In genomic region chr11:9753031-9753430, GRCh38 we compare ENCODE assay signal across 12 cellular contexts.
DNase-seq lines count a peak whose midpoint lies in the region; ATAC-seq and TF ChIP-seq lines count a peak whose summit lies in the region.
"Had no signal": no experiment of that assay in that cellular context is flagged by ENCODE, and none has a peak within 500 bp of the region (broad histone marks: within the 10 kb centered on the region; RNA-seq: fewer than 3 reads in every experiment).

No MANE protein-coding gene starts in this region.

- no peak for TF ChIP-seq POLR2A in prostate gland (IDR thresholded peaks at IDR 0.05)

- H3K4me3 Mint-ChIP-seq in activated CD4-positive, alpha-beta T cell treated with anti-CD3 and anti-CD28 coated beads for 36 hours = no peak overlapping the region
- no peak overlapping the region for H3K4me3 Mint-ChIP-seq in osteocyte (ENCODE audit: unreplicated experiment)

- no peaks in the 10 kb centered on the region for H3K9me3 ChIP-seq in mammary epithelial cell (replicated peaks; ENCODE audit: insufficient read depth, low read length)
- H3K9me3 ChIP-seq in effector memory CD4-positive, alpha-beta T cell (ENCODE audit: control insufficient read depth, low read length) = no peaks in the 10 kb centered on the region
- H3K9me3 ChIP-seq in prostate gland = no peaks in the 10 kb centered on the region
- H3K9me3 ChIP-seq: pancreas had no signal

- 17% methylated on average over 3 of the region's 3 CpGs for WGBS in mammary epithelial cell (ENCODE audit: low coverage, missing lambda C conversion rate)
- WGBS in prostate gland = 71% methylated on average over 3 of the region's 3 CpGs

- peaks cover 5% of the 10 kb centered on the region for H3K36me3 ChIP-seq in mammary epithelial cell (ENCODE audit: insufficient read depth, low read length)
- H3K36me3 ChIP-seq in effector memory CD4-positive, alpha-beta T cell (ENCODE audit: control insufficient read depth, insufficient read depth, low read length) = no peaks in the 10 kb centered on the region
- no peaks in the 10 kb centered on the region for H3K36me3 ChIP-seq in prostate gland
- H3K36me3 ChIP-seq: cardiac muscle cell had no signal

- H3K36me3 Mint-ChIP-seq in activated CD4-positive, alpha-beta T cell treated with anti-CD3 and anti-CD28 coated beads for 36 hours (ENCODE audit: low read depth) = no peaks in the 10 kb centered on the region
- peaks cover 21% of the 10 kb centered on the region for H3K36me3 Mint-ChIP-seq in osteocyte (ENCODE audit: unreplicated experiment)

- intact Hi-C loops in activated CD4-positive, alpha-beta T cell treated with anti-CD3 and anti-CD28 coated beads for 36 hours (cut with DNase I, micrococcal nuclease) = no loop called here
- intact Hi-C loops in mammary epithelial cell (cut with micrococcal nuclease) = loop anchor here (10.0 kb wide), 3 partner anchors 372 to 772 kb away; no protein-coding TSS in a partner anchor
- intact Hi-C loops in prostate gland (cut with DNase I) = no loop called here

- peaks cover 63% of the 10 kb centered on the region for H3K4me1 ChIP-seq in mammary epithelial cell (ENCODE audit: insufficient read depth, low read length)
- peaks cover 5% of the 10 kb centered on the region for H3K4me1 ChIP-seq in effector memory CD4-positive, alpha-beta T cell (ENCODE audit: control insufficient read depth, insufficient read depth, low read length, poor library complexity, severe bottlenecking)
- H3K4me1 ChIP-seq in prostate gland (replicated peaks) = no peaks in the 10 kb centered on the region
- H3K4me1 ChIP-seq: pancreas had no signal

- no peaks in the 10 kb centered on the region for H3K9me3 Mint-ChIP-seq in activated CD4-positive, alpha-beta T cell treated with anti-CD3 and anti-CD28 coated beads for 36 hours (ENCODE audit: low read depth)
- H3K9me3 Mint-ChIP-seq in osteocyte (ENCODE audit: unreplicated experiment) = no peaks in the 10 kb centered on the region

- BruUV-seq in mammary epithelial cell (replicated peaks; lab: Mats Ljungman, UMichigan) = no TSS peak

- POLR2A ChIA-PET in activated CD4-positive, alpha-beta T cell treated with anti-CD3 and anti-CD28 coated beads for 36 hours (lab: Charles Lee) = interaction anchor here (0.7 kb wide), 3 partner anchors 151 to 635 kb away, joined by 3 read pairs; no protein-coding TSS in a partner anchor

- in situ Hi-C loops in mammary epithelial cell (cut with MboI; ENCODE audit: low sequenced_read_pairs in 2 of 2) = loop anchor here in 1 of 2 donors (10.0 to 25.0 kb wide), 2 partner anchors 222 to 559 kb away; partner anchors contain the start of gene ADM

- H3K4me3 ChIP-seq in mammary epithelial cell (replicated peaks in 1 of 3; ENCODE audit: insufficient read depth in 1 of 3, low read depth in 2 of 3, low read length in 3 of 3) = no peak overlapping the region
- no peak overlapping the region for H3K4me3 ChIP-seq in effector memory CD4-positive, alpha-beta T cell (ENCODE audit: insufficient read depth, low read depth, low read length, poor library complexity, severe bottlenecking)
- no peak overlapping the region for H3K4me3 ChIP-seq in prostate gland
- H3K4me3 ChIP-seq: cardiac muscle cell, pancreas had no signal

- peak overlapping the region; percentile 72 for H3K27ac Mint-ChIP-seq in activated CD4-positive, alpha-beta T cell treated with anti-CD3 and anti-CD28 coated beads for 36 hours
- H3K27ac Mint-ChIP-seq in osteocyte (ENCODE audit: unreplicated experiment) = peak overlapping the region; percentile 85

- TF ChIP-seq CTCF in mammary epithelial cell (conservative IDR thresholded peaks at IDR 0.05 in 1 of 2, IDR thresholded peaks at IDR 0.05 in 1 of 2; ENCODE audit: extremely low read depth in 1 of 2, insufficient read depth in 1 of 2, low read depth in 1 of 2, low read length in 2 of 2) = no peak
- no peak for TF ChIP-seq CTCF in osteocyte (IDR thresholded peaks at IDR 0.05)
- no peak for TF ChIP-seq CTCF in prostate gland (IDR thresholded peaks at IDR 0.05)

- H3K27ac ChIP-seq in mammary epithelial cell (ENCODE audit: insufficient read depth, low read depth, low read length) = peak overlapping the region; percentile 85
- H3K27ac ChIP-seq in effector memory CD4-positive, alpha-beta T cell (ENCODE audit: insufficient read depth, low read length, poor library complexity, severe bottlenecking) = no peak overlapping the region
- no peak overlapping the region for H3K27ac ChIP-seq in prostate gland
- H3K27ac ChIP-seq: cardiac muscle cell, pancreas had no signal

- no peak for ATAC-seq in activated CD4-positive, alpha-beta T cell treated with anti-CD3 and anti-CD28 coated beads for 36 hours
- ATAC-seq: pancreas had no signal

- peak overlapping the region; percentile 61 for H3K4me2 ChIP-seq in mammary epithelial cell (ENCODE audit: insufficient read depth, low read depth, low read length)

- no peaks in the 10 kb centered on the region for H3K27me3 ChIP-seq in mammary epithelial cell (ENCODE audit: insufficient read depth, low read length)
- no peaks in the 10 kb centered on the region for H3K27me3 ChIP-seq in effector memory CD4-positive, alpha-beta T cell (replicated peaks; ENCODE audit: control insufficient read depth, insufficient read depth, low read length, poor library complexity, severe bottlenecking)
- no peaks in the 10 kb centered on the region for H3K27me3 ChIP-seq in prostate gland (replicated peaks; ENCODE audit: insufficient read depth)
- H3K27me3 ChIP-seq: cardiac muscle cell, pancreas had no signal

- H4K20me1 ChIP-seq in mammary epithelial cell (ENCODE audit: insufficient read depth, low read length) = no peaks in the 10 kb centered on the region

- no peak overlapping the region for H3K9ac ChIP-seq in mammary epithelial cell (ENCODE audit: insufficient read depth, low read length)

- peak; percentile 51 for DNase-seq in activated CD4-positive, alpha-beta T cell treated with anti-CD3 and anti-CD28 coated beads for 36 hours
- no peak for DNase-seq in activated CD4-positive, alpha-beta T cell treated with anti-CD3 and anti-CD28 coated beads, Interleukin-2, amount 50 U/mL, for 1 hour
- DNase-seq in NOMO-1 (lab: John Stamatoyannopoulos, UW; ENCODE audit: unreplicated experiment in 2 of 2) = peak; percentile 46 to 85
- DNase-seq in mammary epithelial cell = peak; percentile 65
- no peak for DNase-seq in osteocyte (ENCODE audit: extremely low spot score, unreplicated experiment)
- no peak for DNase-seq in effector memory CD4-positive, alpha-beta T cell
- DNase-seq in activated CD8-positive, alpha-beta memory T cell treated with anti-CD3 and anti-CD28 coated beads, Interleukin-2, amount 50 U/mL, for 48 hours = no peak
- no peak for DNase-seq in prostate gland (ENCODE audit: low spot score)
- DNase-seq: activated CD4-positive, CD25-positive, alpha-beta regulatory T cell; NCI-H446; pancreas had no signal

- H2AFZ ChIP-seq in mammary epithelial cell (ENCODE audit: low read depth, low read length) = no peak overlapping the region

- no peaks in the 10 kb centered on the region for H3K79me2 ChIP-seq in mammary epithelial cell (ENCODE audit: insufficient read depth, low read length)

- CTCF ChIA-PET in activated CD4-positive, alpha-beta T cell treated with anti-CD3 and anti-CD28 coated beads for 36 hours (lab: Charles Lee) = interaction anchor here (0.6 to 1.7 kb wide), 4 partner anchors 218 to 1730 kb away, joined by 3 to 7 read pairs (median 4); no protein-coding TSS in a partner anchor
- CTCF ChIA-PET in mammary epithelial cell (lab: Charles Lee; ENCODE audit: low non-redundant PET) = interaction anchor here (0.6 kb wide), 1 partner anchor 653 kb away, joined by 3 read pairs; no protein-coding TSS in a partner anchor

- H3K27me3 Mint-ChIP-seq in activated CD4-positive, alpha-beta T cell treated with anti-CD3 and anti-CD28 coated beads for 36 hours = no peaks in the 10 kb centered on the region
- no peaks in the 10 kb centered on the region for H3K27me3 Mint-ChIP-seq in osteocyte (ENCODE audit: unreplicated experiment)

- peaks cover 36% of the 10 kb centered on the region for H3K4me1 Mint-ChIP-seq in activated CD4-positive, alpha-beta T cell treated with anti-CD3 and anti-CD28 coated beads for 36 hours
- H3K4me1 Mint-ChIP-seq in osteocyte (ENCODE audit: unreplicated experiment) = peaks cover 60% of the 10 kb centered on the region

- dilution Hi-C loops in mammary epithelial cell (cut with HindIII; ENCODE audit: low sequenced_read_pairs) = loop anchor here (5.0 kb wide), 2 partner anchors 61 to 549 kb away; no protein-coding TSS in a partner anchor

Comparison
In these comparisons a context has a peak if more than half of its experiments do, and no peak if none do; other contexts are left out.
1. DNase-seq: peak in activated CD4-positive, alpha-beta T cell treated with anti-CD3 and anti-CD28 coated beads for 36 hours (single experiment), NOMO-1 (2 of 2) and mammary epithelial cell (single experiment); none in activated CD4-positive, alpha-beta T cell treated with anti-CD3 and anti-CD28 coated beads, Interleukin-2, amount 50 U/mL, for 1 hour (single experiment), osteocyte (single experiment), effector memory CD4-positive, alpha-beta T cell (0 of 3), activated CD8-positive, alpha-beta memory T cell treated with anti-CD3 and anti-CD28 coated beads, Interleukin-2, amount 50 U/mL, for 48 hours (single experiment) and prostate gland (single experiment).